Comparison of ENCODE assay signal across 16 cellular contexts in genomic region chr18:13433088-13433487, GRCh38.
A peak's percentile ranks its signal among the peaks of the same experiment; 100 is the strongest.
DNase-seq lines count a peak whose midpoint lies in the region; ATAC-seq and TF ChIP-seq lines count a peak whose summit lies in the region.
"Had no signal": no experiment of that assay in that cellular context is flagged by ENCODE, and none has a peak within 500 bp of the region (broad histone marks: within the 10 kb centered on the region; RNA-seq: fewer than 3 reads in every experiment).

No MANE protein-coding gene starts in this region.

- H3K4me1 Mint-ChIP-seq in activated CD4-positive, alpha-beta T cell treated with anti-CD3 and anti-CD28 coated beads, Interleukin-2, amount 10 ng/mL, durations not matched to agents 24 days and 14 days: peaks cover 44% of the 10 kb centered on the region
- peaks cover 24 to 85% (median 62%) of the 10 kb centered on the region in 4 donors for H3K4me1 Mint-ChIP-seq in CD4-positive, CD25-positive, alpha-beta regulatory T cell
- H3K4me1 Mint-ChIP-seq in T-cell: peaks cover 34 to 45% (median 39%) of the 10 kb centered on the region in 3 donors

- peak overlapping the region; percentile 35 for H3K27ac Mint-ChIP-seq in activated CD4-positive, alpha-beta T cell treated with anti-CD3 and anti-CD28 coated beads, Interleukin-2, amount 10 ng/mL, durations not matched to agents 24 days and 14 days
- H3K27ac Mint-ChIP-seq in CD4-positive, CD25-positive, alpha-beta regulatory T cell: peak overlapping the region; percentile 61 to 84 (median 64)
- peak overlapping the region; percentile 44 to 50 for H3K27ac Mint-ChIP-seq in T-cell

- CTCF ChIA-PET in T-cell (lab: Charles Lee): no interaction called here

- intact Hi-C loops in activated CD4-positive, alpha-beta T cell treated with anti-CD3 and anti-CD28 coated beads, Interleukin-2, amount 10 ng/mL, durations not matched to agents 24 days and 14 days (cut with micrococcal nuclease): loop anchor here (1.0 kb wide), 1 partner anchor 215 kb away; the partner anchor contains the start of gene LDLRAD4

- H3K27me3 Mint-ChIP-seq in activated CD4-positive, alpha-beta T cell treated with anti-CD3 and anti-CD28 coated beads, Interleukin-2, amount 10 ng/mL, durations not matched to agents 24 days and 14 days: no peaks in the 10 kb centered on the region
- H3K27me3 Mint-ChIP-seq in CD4-positive, CD25-positive, alpha-beta regulatory T cell: no peaks in the 10 kb centered on the region
- H3K27me3 Mint-ChIP-seq in T-cell: no peaks in the 10 kb centered on the region

- no peak overlapping the region for H3K9ac ChIP-seq in smooth muscle cell (ENCODE audit: low read depth)

- ATAC-seq in CD4-positive, CD25-positive, alpha-beta regulatory T cell (ENCODE audit: low read depth in 2 of 2): no peak
- ATAC-seq in T-cell (replicated peaks in 1 of 4): no peak

- peaks cover 5% of the 10 kb centered on the region for H4K20me1 ChIP-seq in smooth muscle cell (ENCODE audit: low read depth)

- no peaks in the 10 kb centered on the region for H3K36me3 Mint-ChIP-seq in activated CD4-positive, alpha-beta T cell treated with anti-CD3 and anti-CD28 coated beads, Interleukin-2, amount 10 ng/mL, durations not matched to agents 24 days and 14 days (ENCODE audit: low read depth)
- H3K36me3 Mint-ChIP-seq in CD4-positive, CD25-positive, alpha-beta regulatory T cell: peaks cover 23% of the 10 kb centered on the region
- H3K36me3 Mint-ChIP-seq in T-cell: peaks cover 3% of the 10 kb centered on the region

- peaks cover 17% of the 10 kb centered on the region for H3K79me2 ChIP-seq in smooth muscle cell (ENCODE audit: low read depth)

- DNase-seq in activated CD4-positive, alpha-beta T cell treated with anti-CD3 and anti-CD28 coated beads, Interleukin-2, amount 10 ng/mL, durations not matched to agents 24 days and 14 days: no peak
- DNase-seq in activated CD4-positive, alpha-beta T cell treated with anti-CD3 and anti-CD28 coated beads, Interleukin-2, amount 50 U/mL, for 48 hours: no peak
- peak in 1 of 3 donors; percentile 27 for DNase-seq in CD4-positive, CD25-positive, alpha-beta regulatory T cell
- DNase-seq in T-cell (no peak), smooth muscle cell (lab: John Stamatoyannopoulos, UW; ENCODE audit: unreplicated experiment) (no peak), NCI-H748 (lab: John Stamatoyannopoulos, UW; ENCODE audit: unreplicated experiment) (no peak), putamen (ENCODE audit: low spot score) (no peak), epidermal melanocyte (ENCODE audit: insufficient read length, low spot score) (no peak)
- DNase-seq: Kasumi-1, NCI-H1694, NCI-H2081, NCI-H2171, NCI-H345, NCI-H524 treated with DMSO at 0.1 percent for 48 hours, Peyer's patch had no signal

- WGBS in smooth muscle cell (ENCODE audit: low lambda C conversion rate): 88% methylated on average over 3 of the region's 3 CpGs

- peaks cover 15% of the 10 kb centered on the region for H3F3A ChIP-seq in smooth muscle cell (ENCODE audit: low read depth)

- no peak overlapping the region for H2AFZ ChIP-seq in smooth muscle cell (ENCODE audit: low read depth)

- no peak overlapping the region for H3K4me3 Mint-ChIP-seq in activated CD4-positive, alpha-beta T cell treated with anti-CD3 and anti-CD28 coated beads, Interleukin-2, amount 10 ng/mL, durations not matched to agents 24 days and 14 days
- peak overlapping the region in 2 of 4 donors; percentile 39 to 63 for H3K4me3 Mint-ChIP-seq in CD4-positive, CD25-positive, alpha-beta regulatory T cell
- no peak overlapping the region for H3K4me3 Mint-ChIP-seq in T-cell

- TF ChIP-seq CTCF in smooth muscle cell (IDR thresholded peaks at IDR 0.05; ENCODE audit: borderline replicate concordance, insufficient read depth, poor library complexity, severe bottlenecking): no peak

- H3K9me3 Mint-ChIP-seq in activated CD4-positive, alpha-beta T cell treated with anti-CD3 and anti-CD28 coated beads, Interleukin-2, amount 10 ng/mL, durations not matched to agents 24 days and 14 days: no peaks in the 10 kb centered on the region
- H3K9me3 Mint-ChIP-seq in CD4-positive, CD25-positive, alpha-beta regulatory T cell: no peaks in the 10 kb centered on the region
- H3K9me3 Mint-ChIP-seq in T-cell: no peaks in the 10 kb centered on the region

- no peak overlapping the region for H3K4me2 ChIP-seq in smooth muscle cell

- H3K4me3 ChIP-seq in CD4-positive, CD25-positive, alpha-beta regulatory T cell (ENCODE audit: low read depth, low read length): no peak overlapping the region
- no peak overlapping the region for H3K4me3 ChIP-seq in smooth muscle cell
- H3K4me3 ChIP-seq: Peyer's patch had no signal

- no peaks in the 10 kb centered on the region for H3K27me3 ChIP-seq in CD4-positive, CD25-positive, alpha-beta regulatory T cell (ENCODE audit: control insufficient read depth, insufficient read depth, low read length)
- no peaks in the 10 kb centered on the region for H3K27me3 ChIP-seq in smooth muscle cell (ENCODE audit: low read depth)
- H3K27me3 ChIP-seq: Peyer's patch had no signal

- peaks cover 32% of the 10 kb centered on the region for H3K4me1 ChIP-seq in CD4-positive, CD25-positive, alpha-beta regulatory T cell (ENCODE audit: control insufficient read depth, insufficient read depth, low read length, poor library complexity, severe bottlenecking)
- H3K4me1 ChIP-seq in smooth muscle cell (ENCODE audit: low read depth): peaks cover 4% of the 10 kb centered on the region
- H3K4me1 ChIP-seq: Peyer's patch had no signal

- peak overlapping the region; percentile 27 for H3K27ac ChIP-seq in CD4-positive, CD25-positive, alpha-beta regulatory T cell (ENCODE audit: insufficient read depth, low read length, poor library complexity, severe bottlenecking)
- peak overlapping the region; percentile 58 for H3K27ac ChIP-seq in smooth muscle cell (ENCODE audit: low read depth)
- H3K27ac ChIP-seq: C4-2B, Peyer's patch had no signal

- no peaks in the 10 kb centered on the region for H3K9me3 ChIP-seq in CD4-positive, CD25-positive, alpha-beta regulatory T cell (ENCODE audit: control insufficient read depth in 2 of 2, low read length in 2 of 2)
- no peaks in the 10 kb centered on the region for H3K9me3 ChIP-seq in smooth muscle cell (replicated peaks; ENCODE audit: low read depth)
- H3K9me3 ChIP-seq: Peyer's patch had no signal

- POLR2A ChIA-PET in T-cell (lab: Charles Lee): no interaction called here

- H3K36me3 ChIP-seq in CD4-positive, CD25-positive, alpha-beta regulatory T cell (ENCODE audit: control insufficient read depth, insufficient read depth, low read length): peaks cover 12% of the 10 kb centered on the region
- H3K36me3 ChIP-seq in smooth muscle cell (ENCODE audit: low read depth): no peaks in the 10 kb centered on the region
- H3K36me3 ChIP-seq: Peyer's patch had no signal
